ENCODE assay signal across 15 cellular contexts in genomic region chr15:66723826-66724731, GRCh38. TPM values are rescaled to one million over a fixed set of nuclear protein-coding genes. Genes with fewer than 3 reads are reported as not detected.
DNase-seq lines count a peak whose midpoint lies in the region; ATAC-seq and TF ChIP-seq lines count a peak whose summit lies in the region.
"Had no signal": no experiment of that assay in that cellular context is flagged by ENCODE, and none has a peak within 500 bp of the region (broad histone marks: within the 10 kb centered on the region; RNA-seq: fewer than 3 reads in every experiment).

No MANE protein-coding gene starts in this region.

- ATAC-seq in left cardiac atrium = no peak
- ATAC-seq in GM19397 (IDR thresholded peaks at IDR 0.05; ENCODE audit: unreplicated experiment) = no peak
- ATAC-seq in HG03439 (IDR thresholded peaks at IDR 0.05; ENCODE audit: unreplicated experiment) = no peak
- ATAC-seq: gastrocnemius medialis had no signal

- H3K27ac ChIP-seq in left ventricle myocardium inferior (replicated peaks) (no peak overlapping the region), breast epithelium (peak overlapping the region in 1 of 2 donors; percentile 71)
- H3K27ac ChIP-seq: gastrocnemius medialis had no signal

- peaks cover 40% of the 10 kb centered on the region for H3K4me1 Mint-ChIP-seq in brain

- H3K4me3 ChIP-seq in left ventricle myocardium inferior (no peak overlapping the region), breast epithelium (no peak overlapping the region)
- H3K4me3 ChIP-seq: gastrocnemius medialis had no signal

- TF ChIP-seq POLR2A in breast epithelium (IDR thresholded peaks at IDR 0.05) = no peak

- no peaks in the 10 kb centered on the region for H3K9me3 Mint-ChIP-seq in brain
- H3K9me3 Mint-ChIP-seq: H9 had no signal

- H3K4me3 Mint-ChIP-seq in brain = no peak overlapping the region
- H3K4me3 Mint-ChIP-seq: CD4-positive, CD25-positive, alpha-beta regulatory T cell; H9 had no signal

- H3K27ac Mint-ChIP-seq in brain = peak overlapping the region in 4 of 5 experiments; percentile 6 to 68 (median 40)

- H3K9me3 ChIP-seq in left ventricle myocardium inferior (replicated peaks) (no peaks in the 10 kb centered on the region), breast epithelium (no peaks in the 10 kb centered on the region)
- H3K9me3 ChIP-seq: gastrocnemius medialis had no signal

- TF ChIP-seq CTCF in left ventricle myocardium inferior (IDR thresholded peaks at IDR 0.05; ENCODE audit: borderline replicate concordance) (no peak), brain (conservative IDR thresholded peaks at IDR 0.05) (no peak), breast epithelium (IDR thresholded peaks at IDR 0.05) (no peak)

- H3K36me3 ChIP-seq in left ventricle myocardium inferior (peaks cover 3% of the 10 kb centered on the region), breast epithelium (no peaks in the 10 kb centered on the region)
- H3K36me3 ChIP-seq: gastrocnemius medialis had no signal

- no peaks in the 10 kb centered on the region for H3K36me3 Mint-ChIP-seq in brain
- H3K36me3 Mint-ChIP-seq: CD4-positive, CD25-positive, alpha-beta regulatory T cell had no signal

- H3K4me1 ChIP-seq in left ventricle myocardium inferior (peaks cover 54% of the 10 kb centered on the region), breast epithelium (peaks cover 0 to 5% of the 10 kb centered on the region in 2 donors)
- H3K4me1 ChIP-seq: gastrocnemius medialis had no signal

- DNase-seq in left cardiac atrium (peak; percentile 1), left ventricle myocardium inferior (no peak), iris pigment epithelial cell (ENCODE audit: low read depth) (peak; percentile 83), breast epithelium (ENCODE audit: low spot score in 2 of 2) (no peak), GOT3 (lab: John Stamatoyannopoulos, UW) (no peak)
- DNase-seq: CD4-positive, CD25-positive, alpha-beta regulatory T cell; DND-41; gastrocnemius medialis; H9; mammary epithelial cell; NCI-H1417; stimulated activated CD4-positive, alpha-beta T cell treated with anti-CD3 and anti-CD28 coated beads, Interleukin-1b, Interleukin-23, amount 100 ng/mL, for 48 hours had no signal

- peaks cover 9% of the 10 kb centered on the region for H3K27me3 Mint-ChIP-seq in brain

- no peaks in the 10 kb centered on the region for H3K27me3 ChIP-seq in left ventricle myocardium inferior (ENCODE audit: low read depth)
- H3K27me3 ChIP-seq in breast epithelium = no peaks in the 10 kb centered on the region
- H3K27me3 ChIP-seq: gastrocnemius medialis had no signal

- intact Hi-C loops in left cardiac atrium (cut with DNase I) = no loop called here
- intact Hi-C loops in left ventricle myocardium inferior (cut with micrococcal nuclease) = no loop called here
- intact Hi-C loops in breast epithelium (cut with DNase I; ENCODE audit: low total_unique reads) = loop anchor here (2.0 kb wide), 1 partner anchor 75 kb away; no protein-coding TSS in a partner anchor

RNA-seq across cellular contexts. Expression of gene SMAD6, which starts 22.0 kb away (rescaled TPM):
- total RNA-seq in left cardiac atrium = 10 to 100 TPM; 13.5 to 51.5 TPM
- total RNA-seq in left ventricle myocardium inferior = 20.3 TPM
- polyA plus RNA-seq in brain (ENCODE audit: insufficient read depth, low read depth, low replicate concordance) = 2.3 TPM
- 10 to 100 TPM in 2 of 3 donors, 1 to 10 TPM in 1; 7.6 to 22.6 (median 13.4) TPM for total RNA-seq in breast epithelium
- polyA plus RNA-seq: CD4-positive, CD25-positive, alpha-beta regulatory T cell had no signal

Comparison
In these comparisons a context has a peak if more than half of its experiments do, and no peak if none do; other contexts are left out.
1. DNase-seq: peak in left cardiac atrium (single experiment) and iris pigment epithelial cell (single experiment); none in left ventricle myocardium inferior (single experiment), breast epithelium (0 of 2) and GOT3 (single experiment).